ENCODE assay signal across 8 cellular contexts in genomic region chr14:65414961-65415589, GRCh38. TPM values are rescaled to one million over a fixed set of nuclear protein-coding genes. Genes with fewer than 3 reads are reported as not detected.
DNase-seq lines count a peak whose midpoint lies in the region; TF ChIP-seq lines count a peak whose summit lies in the region.

No MANE protein-coding gene starts in this region.

- WGBS in GM23248 (ENCODE audit: low coverage in 1 of 2, low lambda C conversion rate in 2 of 2, missing lambda C conversion rate in 2 of 2), 2 experiments: 6 to 8% methylated on average over 3 of the region's 3 CpGs

- H3K27me3 ChIP-seq in GM23248 (replicated peaks; ENCODE audit: insufficient read depth): no peaks in the 10 kb centered on the region
- H3K27me3 ChIP-seq in Peyer's patch: no peaks in the 10 kb centered on the region

- H3K4me1 ChIP-seq in GM23248 (ENCODE audit: insufficient read depth) (peaks cover 12% of the 10 kb centered on the region), Peyer's patch (peaks cover 0 to 13% (median 6%) of the 10 kb centered on the region in 4 donors)

- H3K4me3 Mint-ChIP-seq in progenitor cell of endocrine pancreas (ENCODE audit: low read depth): no peak overlapping the region

- peaks cover 72% of the 10 kb centered on the region for H3K79me2 ChIP-seq in GM23248 (ENCODE audit: insufficient read depth)

- peaks cover 10% of the 10 kb centered on the region for H3K27me3 Mint-ChIP-seq in progenitor cell of endocrine pancreas

- peak in 5 of 6 experiments; percentile 26 to 62 (median 41) for TF ChIP-seq CTCF in Peyer's patch (IDR thresholded peaks at IDR 0.05)
- peak; percentile 50 for TF ChIP-seq CTCF in epithelial cell of esophagus (IDR thresholded peaks at IDR 0.05; ENCODE audit: insufficient read depth, low read depth, low read length, missing control alignments)
- TF ChIP-seq CTCF in progenitor cell of endocrine pancreas (IDR thresholded peaks at IDR 0.05; ENCODE audit: unreplicated experiment): peak; percentile 66

- peaks cover 20% of the 10 kb centered on the region for H3F3A ChIP-seq in GM23248 (ENCODE audit: insufficient read depth)

- H3K4me1 Mint-ChIP-seq in progenitor cell of endocrine pancreas (ENCODE audit: low read depth): peaks cover 6% of the 10 kb centered on the region

- H3K9me3 ChIP-seq in GM23248 (ENCODE audit: low read depth): no peaks in the 10 kb centered on the region
- H3K9me3 ChIP-seq in Peyer's patch: no peaks in the 10 kb centered on the region

- no peaks in the 10 kb centered on the region for H4K20me1 ChIP-seq in GM23248 (ENCODE audit: insufficient read depth)

- DNase-seq in COLO668 (lab: John Stamatoyannopoulos, UW; ENCODE audit: unreplicated experiment): peak; percentile 24
- DNase-seq in GM23248: peak; percentile 80
- DNase-seq in Peyer's patch: no peak
- peak; percentile 38 for DNase-seq in epithelial cell of esophagus (ENCODE audit: low read depth)
- DNase-seq in progenitor cell of endocrine pancreas (ENCODE audit: low spot score, unreplicated experiment): no peak
- DNase-seq in activated effector memory CD4-positive, alpha-beta T cell treated with anti-CD3 and anti-CD28 coated beads, Interleukin-2, amount 50 U/mL, for 16 hours: no peak
- no peak for DNase-seq in activated naive CD4-positive, alpha-beta T cell (lab: John Stamatoyannopoulos, UW)
- DNase-seq in activated gamma-delta T cell treated with Interleukin-2 at 50 U/mL for 16 hours: no peak

- H3K36me3 Mint-ChIP-seq in progenitor cell of endocrine pancreas (ENCODE audit: insufficient read depth): no peaks in the 10 kb centered on the region

- H3K36me3 ChIP-seq in GM23248 (ENCODE audit: low read depth) (no peaks in the 10 kb centered on the region), Peyer's patch (no peaks in the 10 kb centered on the region)

- H3K27ac Mint-ChIP-seq in progenitor cell of endocrine pancreas: no peak overlapping the region

- peak overlapping the region; percentile 92 for H3K9ac ChIP-seq in GM23248

- peak overlapping the region; percentile 35 for H2AFZ ChIP-seq in GM23248

- H3K9me3 Mint-ChIP-seq in progenitor cell of endocrine pancreas (ENCODE audit: low read depth): no peaks in the 10 kb centered on the region

- in situ Hi-C loops in GM23248 (cut with MboI): loop anchor here (25.0 kb wide), 1 partner anchor 647 kb away; no protein-coding TSS in a partner anchor

- H3K9me2 ChIP-seq in GM23248 (ENCODE audit: insufficient read depth): no peaks in the 10 kb centered on the region

- H3K27ac ChIP-seq in GM23248 (peak overlapping the region; percentile 26), Peyer's patch (no peak overlapping the region)

- no peak for TF ChIP-seq POLR2A in Peyer's patch (IDR thresholded peaks at IDR 0.05)

- H3K4me3 ChIP-seq in GM23248 (peak overlapping the region; percentile 97), Peyer's patch (peak overlapping the region in 1 of 4 donors; percentile 96), epithelial cell of esophagus (ENCODE audit: low read length) (no peak overlapping the region)

- peak overlapping the region; percentile 86 for H3K4me2 ChIP-seq in GM23248 (ENCODE audit: unreplicated experiment)

RNA-seq across cellular contexts. Expression of gene FUT8, which starts 2.5 kb away (rescaled TPM):
- 60.6 and 83.7 TPM in 2 replicates for total RNA-seq in GM23248 (2014; rRNA removed; shearing (Covaris generic))
- polyA plus RNA-seq in GM23248 (2016; fragmentation: Nextera tagmentation; extraction: Ambion mirVana): 40.0 and 45.9 TPM in 2 replicates
- 100 to 1,000 TPM in 1 of 4 donors, 10 to 100 TPM in 3; 46.4 to 126 (median 55.9) TPM for total RNA-seq in Peyer's patch
- total RNA-seq in progenitor cell of endocrine pancreas: 33.4 and 38.8 TPM in 2 replicates

Comparison
In these comparisons a context has a peak if more than half of its experiments do, and no peak if none do; other contexts are left out.
1. DNase-seq: peak in COLO668 (single experiment), GM23248 (single experiment) and epithelial cell of esophagus (single experiment); none in Peyer's patch (0 of 3), progenitor cell of endocrine pancreas (single experiment), activated effector memory CD4-positive, alpha-beta T cell treated with anti-CD3 and anti-CD28 coated beads, Interleukin-2, amount 50 U/mL, for 16 hours (single experiment), activated naive CD4-positive, alpha-beta T cell (0 of 4) and activated gamma-delta T cell treated with Interleukin-2 at 50 U/mL for 16 hours (single experiment).
2. Peak in every context shown above with its lines, with median percentiles within 50 percentile points of each other: CTCF ChIP-seq.